20 cellular contexts compared by ENCODE assay signal in genomic region chr7:645606-646005, GRCh38.
"Had no signal": no experiment of that assay in that cellular context is flagged by ENCODE, and none has a peak within 500 bp of the region (broad histone marks: within the 10 kb centered on the region; RNA-seq: fewer than 3 reads in every experiment).

No MANE protein-coding gene starts in this region.

- H3K27ac ChIP-seq: dorsolateral prefrontal cortex, gastrocnemius medialis, left lung, lower lobe of right lung, pancreas, skin epidermis, testis, tibial artery had no signal

- H3K4me3 ChIP-seq: dorsolateral prefrontal cortex, gastrocnemius medialis, left lung, lower lobe of right lung, pancreas, skin epidermis, spleen, testis, tibial artery had no signal

- H3K9me3 ChIP-seq: gastrocnemius medialis, pancreas, testis had no signal

- DNase-seq: central memory CD4-positive, alpha-beta T cell; effector CD4-positive, alpha-beta T cell; foreskin fibroblast; gastrocnemius medialis; hypothalamus; left lung; lower lobe of right lung; natural killer cell; occipital lobe; spleen; stimulated activated CD4-positive, alpha-beta T cell treated with anti-CD3 and anti-CD28 coated beads, Interleukin-4, amount 100 ng/mL, for 4 hours; stimulated activated naive CD8-positive, alpha-beta T cell treated with anti-CD3 and anti-CD28 coated beads, Interleukin-15, Interleukin-2, amounts not matched to agents 100 U/mL and 50 U/mL, for 24 hours; substantia nigra; tibial artery had no signal

- H3K36me3 ChIP-seq: gastrocnemius medialis, left lung, lower lobe of right lung, pancreas, tibial artery had no signal

- H3K27me3 ChIP-seq: dorsolateral prefrontal cortex, gastrocnemius medialis, left lung, pancreas, spleen, testis, tibial artery had no signal

- ATAC-seq: esophagus mucosa; gastrocnemius medialis; left lung; natural killer cell; stimulated activated memory B cell treated with anti-CD40 and anti-IgM and Interleukin-4, amounts not matched to agents 10 μg/mL and 1 μg/mL and 100 μg/mL, for 72 hours; stimulated activated naive CD8-positive, alpha-beta T cell treated with anti-CD3 and anti-CD28 coated beads, Interleukin-15, Interleukin-2, amounts not matched to agents 100 U/mL and 50 U/mL, for 24 hours had no signal

- H3K4me1 ChIP-seq: gastrocnemius medialis, left lung, lower lobe of right lung, pancreas had no signal
